ENCODE assay signal across 19 cellular contexts in genomic region chr11:70230151-70230839, GRCh38.
"Had no signal": no experiment of that assay in that cellular context is flagged by ENCODE, and none has a peak within 500 bp of the region (broad histone marks: within the 10 kb centered on the region; RNA-seq: fewer than 3 reads in every experiment).

No MANE protein-coding gene starts in this region.

- H3K4me1 ChIP-seq: parathyroid adenoma had no signal

- H3K27ac ChIP-seq: brain microvascular endothelial cell, epithelial cell of prostate, parathyroid adenoma, skin epidermis had no signal

- DNase-seq: activated CD4-positive, alpha-beta T cell treated with anti-CD3 and anti-CD28 coated beads for 4 hours; activated CD8-positive, alpha-beta memory T cell treated with anti-CD3 and anti-CD28 coated beads, Interleukin-2, amount 50 U/mL, for 4 hours; activated CD8-positive, alpha-beta T cell treated with anti-CD3 and anti-CD28 coated beads, Interleukin-2, amount 10 ng/mL, durations not matched to agents 7 days and 5 days; activated gamma-delta T cell; activated T-cell treated with anti-CD3 and anti-CD28 coated beads, Interleukin-2, amount 50 U/mL, for 72 hours; amniotic stem cell; brain microvascular endothelial cell; dermis blood vessel endothelial cell; effector memory CD8-positive, alpha-beta T cell; left colon; mammary epithelial cell; naive B cell; retina; stimulated activated naive CD8-positive, alpha-beta T cell treated with anti-CD3 and anti-CD28 coated beads, Interleukin-15, Interleukin-2, amounts not matched to agents 100 U/mL and 50 U/mL, for 24 hours had no signal

- H3K4me3 ChIP-seq: skin epidermis had no signal

- H3K36me3 Mint-ChIP-seq: activated naive CD8-positive, alpha-beta T cell; naive B cell; WTC11 had no signal

- H3K27me3 ChIP-seq: brain microvascular endothelial cell had no signal

- H3K9ac ChIP-seq: parathyroid adenoma had no signal

- H3K9me3 Mint-ChIP-seq: activated T-cell treated with anti-CD3 and anti-CD28 coated beads, Interleukin-2, amount 50 U/mL, for 72 hours; effector memory CD8-positive, alpha-beta T cell had no signal

- ATAC-seq: activated CD8-positive, alpha-beta T cell treated with anti-CD3 and anti-CD28 coated beads, Interleukin-2, amount 10 ng/mL, durations not matched to agents 7 days and 5 days; activated T-cell treated with anti-CD3 and anti-CD28 coated beads, Interleukin-2, amount 50 U/mL, for 72 hours; effector memory CD8-positive, alpha-beta T cell; left colon; stimulated activated naive CD8-positive, alpha-beta T cell treated with anti-CD3 and anti-CD28 coated beads, Interleukin-15, Interleukin-2, amounts not matched to agents 100 U/mL and 50 U/mL, for 24 hours; WTC11 had no signal

- H3K79me2 ChIP-seq: parathyroid adenoma had no signal

- H2AFZ ChIP-seq: parathyroid adenoma had no signal

- H3K27ac Mint-ChIP-seq: activated CD8-positive, alpha-beta T cell treated with anti-CD3 and anti-CD28 coated beads, Interleukin-2, amount 10 ng/mL, durations not matched to agents 7 days and 5 days; activated naive CD8-positive, alpha-beta T cell; activated T-cell treated with anti-CD3 and anti-CD28 coated beads, Interleukin-2, amount 50 U/mL, for 72 hours; effector memory CD8-positive, alpha-beta T cell; WTC11 had no signal

- H3K4me3 Mint-ChIP-seq: activated CD8-positive, alpha-beta T cell treated with anti-CD3 and anti-CD28 coated beads, Interleukin-2, amount 10 ng/mL, durations not matched to agents 7 days and 5 days; activated naive CD8-positive, alpha-beta T cell; activated T-cell treated with anti-CD3 and anti-CD28 coated beads, Interleukin-2, amount 50 U/mL, for 72 hours; effector memory CD8-positive, alpha-beta T cell; naive B cell; WTC11 had no signal

- H3K4me1 Mint-ChIP-seq: naive B cell had no signal

- H3K36me3 ChIP-seq: brain microvascular endothelial cell had no signal
